ENCODE assay signal across 17 cellular contexts in genomic region chr14:62455446-62455845, GRCh38.
"Had no signal": no experiment of that assay in that cellular context is flagged by ENCODE, and none has a peak within 500 bp of the region (broad histone marks: within the 10 kb centered on the region; RNA-seq: fewer than 3 reads in every experiment).

No MANE protein-coding gene starts in this region.

- H3K27me3 ChIP-seq: colonic mucosa, hepatocyte, sigmoid colon, stomach, uterus had no signal

- H3K9me3 ChIP-seq: colonic mucosa, sigmoid colon, stomach, uterus had no signal

- ATAC-seq: psoas muscle had no signal

- H3K9ac ChIP-seq: parathyroid adenoma had no signal

- H3K4me2 ChIP-seq: hepatocyte had no signal

- H3K4me3 ChIP-seq: colonic mucosa, hepatocyte, psoas muscle, sigmoid colon, skin epidermis, stomach, uterus had no signal

- DNase-seq: colonic mucosa; dermis blood vessel endothelial cell; erythroblast; foreskin melanocyte; head of caudate nucleus; mesendoderm; naive B cell; psoas muscle; sigmoid colon; stimulated activated CD4-positive, alpha-beta T cell treated with anti-CD3 and anti-CD28 coated beads, Interleukin-12 subunit alpha, Interleukin-12 subunit beta, amount 100 ng/mL, for 4 hours; stimulated activated naive CD4-positive, alpha-beta T cell; stomach; substantia nigra; uterus had no signal

- H3K4me1 ChIP-seq: colonic mucosa, parathyroid adenoma, psoas muscle, sigmoid colon, stomach, uterus had no signal

- H3K27ac ChIP-seq: colonic mucosa, hepatocyte, parathyroid adenoma, psoas muscle, sigmoid colon, skin epidermis, stomach, uterus had no signal

- H3K36me3 ChIP-seq: colonic mucosa, sigmoid colon, stomach, uterus had no signal

- H2AFZ ChIP-seq: hepatocyte, parathyroid adenoma had no signal
